ENCODE assay signal across 22 cellular contexts in the genomic region with DNA sequence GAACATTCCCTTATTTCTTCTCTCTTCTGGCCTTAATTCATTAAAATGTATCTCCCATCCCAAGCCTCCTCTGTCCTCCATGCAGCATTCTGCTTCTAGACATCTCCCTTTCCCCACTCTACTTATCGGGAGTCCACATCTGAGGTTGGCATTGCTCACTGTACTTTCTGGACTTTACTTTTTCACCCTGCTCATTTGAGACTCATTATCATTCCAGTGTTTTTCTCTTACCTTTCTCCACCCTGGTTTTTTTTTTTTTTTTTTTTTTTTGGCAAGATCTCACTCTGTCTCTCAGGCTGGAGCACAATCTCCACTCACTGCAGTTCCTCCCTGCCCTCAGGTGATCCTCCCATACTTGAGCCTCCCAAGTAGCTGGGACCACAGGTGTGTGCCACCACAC. TPM values are rescaled to one million over a fixed set of nuclear protein-coding genes. Genes with fewer than 3 reads are reported as not detected.
"Had no signal": no experiment of that assay in that cellular context is flagged by ENCODE, and none has a peak within 500 bp of the region (broad histone marks: within the 10 kb centered on the region; RNA-seq: fewer than 3 reads in every experiment).

No MANE protein-coding gene starts in this region.

- H3K36me3 ChIP-seq: MG63 had no signal

- DNase-seq: Karpas-422, KG1, MG63, NCI-H1092, NCI-H1105 treated with DMSO at 0.1 percent for 48 hours, NCI-H1436, NCI-H187, NCI-H2029, NCI-H2081 treated with DMSO at 0.1 percent for 48 hours, NCI-H2171, NCI-H226, NCI-H446, NCI-H510A, NCI-H524 treated with DMSO at 0.1 percent for 48 hours, NCI-H69, NCI-H774, PC-3, SHP77, SK-N-SH had no signal

- H3K27ac ChIP-seq: RWPE1 had no signal

- H3K4me3 ChIP-seq: MG63 had no signal

- H3K9me3 ChIP-seq: MG63, SK-N-SH had no signal

- H3K9me2 ChIP-seq: SK-N-SH had no signal

- H3K4me2 ChIP-seq: SK-N-SH had no signal

- ATAC-seq: Panc1, PC-3 had no signal

RNA-seq across cellular contexts. Expression of a gene that starts 4.5 kb away (rescaled TPM):
- total RNA-seq: HT-29 had no signal
- polyA plus RNA-seq: SK-N-SH had no signal

RNA-seq across cellular contexts. Expression of a gene that starts 59.6 kb away (rescaled TPM):
- total RNA-seq: HT-29 had no signal
- polyA plus RNA-seq: SK-N-SH had no signal
